Comparison of ENCODE assay signal across 35 cellular contexts in genomic region chr5:65739162-65739561, GRCh38. TPM values are rescaled to one million over a fixed set of nuclear protein-coding genes. Genes with fewer than 3 reads are reported as not detected.
DNase-seq lines count a peak whose midpoint lies in the region; ATAC-seq, FAIRE-seq and TF ChIP-seq lines count a peak whose summit lies in the region.
"Had no signal": no experiment of that assay in that cellular context is flagged by ENCODE, and none has a peak within 500 bp of the region (broad histone marks: within the 10 kb centered on the region; RNA-seq: fewer than 3 reads in every experiment).

No MANE protein-coding gene starts in this region.

- H3K9ac ChIP-seq in SK-N-SH (no peak overlapping the region), K562 (ENCODE audit: insufficient read depth in 1 of 2, low read depth in 2 of 2, low read length in 2 of 2) (no peak overlapping the region)
- H3K9ac ChIP-seq: BLaER1; BLaER1 treated with 17β-estradiol and CSF1 and Interleukin-3, amounts not matched to agents 10 nM and 100 nM had no signal

- no peaks in the 10 kb centered on the region for H3K27me3 Mint-ChIP-seq in naive thymus-derived CD4-positive, alpha-beta T cell
- H3K27me3 Mint-ChIP-seq: B cell; CD4-positive, alpha-beta memory T cell; CD4-positive, alpha-beta T cell; CD4-positive, CD25-positive, alpha-beta regulatory T cell; CD8-positive, alpha-beta memory T cell had no signal

- no peak overlapping the region for H3K4me2 ChIP-seq in SK-N-SH
- H3K4me2 ChIP-seq in K562 (ENCODE audit: insufficient read depth, low read length) = no peak overlapping the region
- H3K4me2 ChIP-seq: A549, BLaER1 had no signal

- H3K27ac Mint-ChIP-seq in naive thymus-derived CD4-positive, alpha-beta T cell = no peak overlapping the region
- H3K27ac Mint-ChIP-seq: B cell; CD4-positive, alpha-beta memory T cell; CD4-positive, alpha-beta T cell; CD4-positive, CD25-positive, alpha-beta regulatory T cell; CD8-positive, alpha-beta T cell had no signal

- H3K9me3 Mint-ChIP-seq in naive thymus-derived CD4-positive, alpha-beta T cell = peaks cover 0 to 2% (median 0%) of the 10 kb centered on the region in 11 donors
- H3K9me3 Mint-ChIP-seq: CD4-positive, alpha-beta T cell; CD4-positive, CD25-positive, alpha-beta regulatory T cell; CD8-positive, alpha-beta memory T cell had no signal

- H3K27ac ChIP-seq in SK-N-SH (ENCODE audit: low read depth in 2 of 2, low read length in 1 of 2) (no peak overlapping the region), HEK293 (ENCODE audit: extremely low read depth, low read depth, low read length) (no peak overlapping the region), K562 (ENCODE audit: extremely low read depth, low read depth, low read length) (no peak overlapping the region)
- H3K27ac ChIP-seq in naive thymus-derived CD4-positive, alpha-beta T cell (ENCODE audit: low read depth, low read length) = no peak overlapping the region
- H3K27ac ChIP-seq: 22Rv1, A549, BLaER1, C4-2B had no signal

- H3K4me3 ChIP-seq in SK-N-SH (ENCODE audit: low read depth in 2 of 2, low read length in 1 of 2) (no peak overlapping the region), HEK293 (ENCODE audit: low read depth, low read length) (no peak overlapping the region), K562 (no peak overlapping the region)
- H3K4me3 ChIP-seq in naive thymus-derived CD4-positive, alpha-beta T cell (ENCODE audit: low read length) = no peak overlapping the region
- H3K4me3 ChIP-seq: A549; BLaER1; BLaER1 treated with 17β-estradiol and CSF1 and Interleukin-3, amounts not matched to agents 10 nM and 100 nM had no signal

- H3K9me1 ChIP-seq in K562 (ENCODE audit: control insufficient read depth, insufficient read depth, low read length) = no peaks in the 10 kb centered on the region

- TF ChIP-seq EP300 in SK-N-SH (IDR thresholded peaks at IDR 0.05; ENCODE audit: borderline replicate concordance in 1 of 2, low read depth in 1 of 2, low read length in 1 of 2) = no peak
- TF ChIP-seq EP300 in K562 (IDR thresholded peaks at IDR 0.05; ENCODE audit: low read length) = no peak

- TF ChIP-seq POLR2A in K562 (conservative IDR thresholded peaks at IDR 0.05) = no peak

- H3F3A ChIP-seq in SK-N-SH (replicated peaks; ENCODE audit: insufficient read depth) = peaks cover 18% of the 10 kb centered on the region

- H3K9me3 ChIP-seq in SK-N-SH = no peaks in the 10 kb centered on the region
- H3K9me3 ChIP-seq in HEK293 (ENCODE audit: control insufficient read depth, insufficient read depth, low read depth, low read length) = no peaks in the 10 kb centered on the region
- H3K9me3 ChIP-seq in K562 (replicated peaks; ENCODE audit: control insufficient read depth, insufficient read depth, low read depth, low read length) = no peaks in the 10 kb centered on the region
- H3K9me3 ChIP-seq in naive thymus-derived CD4-positive, alpha-beta T cell (ENCODE audit: control insufficient read depth in 2 of 3, low read length in 3 of 3) = no peaks in the 10 kb centered on the region
- H3K9me3 ChIP-seq: A549, BE2C, BLaER1, Caco-2 had no signal

- TF ChIP-seq CTCF in SK-N-SH (IDR thresholded peaks at IDR 0.05) (no peak), HEK293 (tag by site-specific recombination; IDR thresholded peaks at IDR 0.05) (no peak), K562 (IDR thresholded peaks at IDR 0.05 in 2 of 3, conservative IDR thresholded peaks at IDR 0.05 in 1 of 3; ENCODE audit: insufficient read depth in 2 of 3, low read depth in 1 of 3, low read length in 3 of 3) (no peak)

- H2AFZ ChIP-seq in SK-N-SH (ENCODE audit: low read depth) (no peak overlapping the region), K562 (ENCODE audit: low read depth, low read length) (no peak overlapping the region)

- FAIRE-seq in K562 (lab: Jason Lieb, UNC) = no peak
- FAIRE-seq: A204.1, A549, D721Med had no signal

- intact Hi-C loops in K562 (cut with micrococcal nuclease) = no loop called here
- intact Hi-C loops in naive thymus-derived CD4-positive, alpha-beta T cell (cut with micrococcal nuclease) = no loop called here

- no peak for TF ChIP-seq RAD21 in SK-N-SH (IDR thresholded peaks at IDR 0.05; ENCODE audit: low read length)
- TF ChIP-seq RAD21 in K562 (CRISPR knock-in tag; conservative IDR thresholded peaks at IDR 0.05 in 1 of 2, IDR thresholded peaks at IDR 0.05 in 1 of 2) = no peak

- H3K4me3 Mint-ChIP-seq in naive thymus-derived CD4-positive, alpha-beta T cell = no peak overlapping the region
- H3K4me3 Mint-ChIP-seq: B cell; CD14-positive monocyte; CD4-positive, alpha-beta memory T cell; CD4-positive, alpha-beta T cell; CD4-positive, CD25-positive, alpha-beta regulatory T cell; CD8-positive, alpha-beta memory T cell; CD8-positive, alpha-beta T cell had no signal

- no peaks in the 10 kb centered on the region for H3K9me2 ChIP-seq in SK-N-SH

- H3K4me1 Mint-ChIP-seq in naive thymus-derived CD4-positive, alpha-beta T cell = peaks cover 7 to 18% (median 14%) of the 10 kb centered on the region in 7 donors

- POLR2A ChIA-PET in SK-N-SH (lab: Yijun Ruan, JAX) = no interaction called here
- POLR2A ChIA-PET in HEK293 (lab: Yijun Ruan, JAX) = no interaction called here
- POLR2A ChIA-PET in K562 (lab: Yijun Ruan, JAX) = interaction anchor here (1.2 kb wide), 1 partner anchor 8 kb away, joined by 4 read pairs; no protein-coding TSS in a partner anchor
- POLR2A ChIA-PET in naive thymus-derived CD4-positive, alpha-beta T cell (lab: Charles Lee) = no interaction called here

- H3K36me3 Mint-ChIP-seq in naive thymus-derived CD4-positive, alpha-beta T cell = no peaks in the 10 kb centered on the region
- H3K36me3 Mint-ChIP-seq: CD4-positive, alpha-beta memory T cell; CD4-positive, CD25-positive, alpha-beta regulatory T cell; CD8-positive, alpha-beta memory T cell; CD8-positive, alpha-beta T cell had no signal

- no TSS peak for BruUV-seq in K562 (replicated peaks; lab: Mats Ljungman, UMichigan)

- CTCF ChIA-PET in SK-N-SH (lab: Yijun Ruan, JAX) = no interaction called here
- CTCF ChIA-PET in HEK293 (lab: Yijun Ruan, JAX) = interaction anchor here (0.6 kb wide), 1 partner anchor 244 kb away, joined by 4 read pairs; no protein-coding TSS in a partner anchor
- CTCF ChIA-PET in K562 (lab: Yijun Ruan, JAX; ENCODE audit: low intra/inter-chr PET ratio) = no interaction called here
- CTCF ChIA-PET in naive thymus-derived CD4-positive, alpha-beta T cell (lab: Charles Lee) = no interaction called here

- peaks cover 74% of the 10 kb centered on the region for H3K79me2 ChIP-seq in SK-N-SH (ENCODE audit: insufficient read depth)
- peaks cover 75% of the 10 kb centered on the region for H3K79me2 ChIP-seq in K562 (ENCODE audit: control insufficient read depth, insufficient read depth, low read length)

- no peaks in the 10 kb centered on the region for H3K27me3 ChIP-seq in SK-N-SH (ENCODE audit: insufficient read depth)
- no peaks in the 10 kb centered on the region for H3K27me3 ChIP-seq in K562 (ENCODE audit: control insufficient read depth in 2 of 2, insufficient read depth in 2 of 2, low read length in 2 of 2)
- H3K27me3 ChIP-seq in naive thymus-derived CD4-positive, alpha-beta T cell (ENCODE audit: control insufficient read depth in 2 of 2, insufficient read depth in 2 of 2, low read length in 2 of 2) = no peaks in the 10 kb centered on the region
- H3K27me3 ChIP-seq: BE2C; BLaER1; BLaER1 treated with 17β-estradiol and CSF1 and Interleukin-3, amounts not matched to agents 10 nM and 100 nM had no signal

- H3K36me3 ChIP-seq in SK-N-SH (replicated peaks in 1 of 2; ENCODE audit: control insufficient read depth in 1 of 2, insufficient read depth in 2 of 2, low read length in 1 of 2) = no peaks in the 10 kb centered on the region
- no peaks in the 10 kb centered on the region for H3K36me3 ChIP-seq in HEK293 (ENCODE audit: control insufficient read depth in 2 of 2, insufficient read depth in 1 of 2, low read length in 2 of 2)
- H3K36me3 ChIP-seq in K562 (ENCODE audit: control insufficient read depth, insufficient read depth, low read length) = peaks cover 8% of the 10 kb centered on the region; the same call in 1 of the 3 replicates
- H3K36me3 ChIP-seq in naive thymus-derived CD4-positive, alpha-beta T cell (ENCODE audit: control insufficient read depth in 2 of 3, insufficient read depth in 3 of 3, low read length in 3 of 3) = no peaks in the 10 kb centered on the region
- H3K36me3 ChIP-seq: BE2C, BLaER1 had no signal

- ATAC-seq in SK-N-SH treated with all-trans-retinoic acid at 6 μM for 48 hours = no peak
- no peak for ATAC-seq in K562
- no peak for ATAC-seq in naive thymus-derived CD4-positive, alpha-beta T cell
- no peak for ATAC-seq in GM19452 (IDR thresholded peaks at IDR 0.05; ENCODE audit: unreplicated experiment)
- ATAC-seq: A549; CD8-positive, alpha-beta T cell had no signal

- H4K20me1 ChIP-seq in SK-N-SH (ENCODE audit: insufficient read depth) (0 out of 2 replicates have a peak, but pooled peaks cover 5% of the 10 kb centered on the region), K562 (replicated peaks; ENCODE audit: control insufficient read depth, insufficient read depth, low read length) (no peaks in the 10 kb centered on the region)

- H3K4me1 ChIP-seq in SK-N-SH (ENCODE audit: control insufficient read depth in 1 of 2, insufficient read depth in 2 of 2, low read depth in 1 of 2, low read length in 1 of 2) (peaks cover 0 to 17% of the 10 kb centered on the region in 2 experiments; a peak in 1 of 4 replicates), HEK293 (ENCODE audit: control insufficient read depth, insufficient read depth, low read length) (no peaks in the 10 kb centered on the region), K562 (replicated peaks in 1 of 2; ENCODE audit: control insufficient read depth in 2 of 2, insufficient read depth in 2 of 2, low read length in 2 of 2) (peaks cover 0 to 3% of the 10 kb centered on the region in 2 experiments; a peak in 2 of 5 replicates)
- H3K4me1 ChIP-seq in naive thymus-derived CD4-positive, alpha-beta T cell (ENCODE audit: control insufficient read depth in 2 of 2, insufficient read depth in 2 of 2, low read length in 2 of 2) = no peaks in the 10 kb centered on the region
- H3K4me1 ChIP-seq: BE2C, Caco-2 had no signal

- no peak for DNase-seq in SK-N-SH
- DNase-seq in K562 (ENCODE audit: extremely low read depth in 1 of 4, low spot score in 3 of 4) = no peak
- DNase-seq in naive thymus-derived CD4-positive, alpha-beta T cell = no peak
- DNase-seq: 8988T; ACHN; AML-193; BE2C; C1 segment of cervical spinal cord; Caco-2; Calu3; CD4-positive, alpha-beta memory T cell; CD4-positive, alpha-beta T cell; CD4-positive, CD25-positive, alpha-beta regulatory T cell; CD8-positive, alpha-beta memory T cell; CD8-positive, alpha-beta T cell; COR-L47; DMS 273 treated with DMSO at 0.1 percent for 48 hours; DMS153; DMS53; DMS79; DMS79 treated with DMSO at 0.1 percent for 48 hours; DND-41; EL had no signal

- in situ Hi-C loops in K562 (cut with MboI) = no loop called here

RNA-seq across cellular contexts. Expression of gene NLN, which starts 17.2 kb away (rescaled TPM):
- polyA plus RNA-seq in SK-N-SH (2012; rRNA removed) = 17.1 and 20.0 TPM in 2 replicates
- 21.2 and 24.0 TPM in 2 replicates for polyA plus RNA-seq in SK-N-SH (2012; cell fraction: cytosol; rRNA removed)
- polyA plus RNA-seq in SK-N-SH (2012; cell fraction: nucleus; rRNA removed) = 6.1 and 11.5 TPM in 2 replicates
- total RNA-seq in K562 (2011; cell fraction: chromatin; rRNA removed; ENCODE audit: low replicate concordance) = 16.2 and 53.4 TPM in 2 replicates
- 8.3 and 13.9 TPM in 2 replicates for total RNA-seq in K562 (2011; cell fraction: nucleolus; rRNA removed)
- 21.2 and 28.9 TPM in 2 replicates for total RNA-seq in K562 (2011; cell fraction: nucleoplasm; rRNA removed)
- 21.8 and 22.6 TPM in 2 replicates for total RNA-seq in K562 (2014; rRNA removed)
- 35.7 and 39.0 TPM in 2 replicates for total RNA-seq in K562 (2014; rRNA removed; fragmentation: Illumina TruSeq; extraction: Trizol)
- 27.3 and 28.8 TPM in 2 replicates for total RNA-seq in K562 (2015; rRNA removed; fragmentation: Illumina TruSeq; extraction: Trizol)
- total RNA-seq in K562 (2021) = 45.2 and 45.4 TPM in 2 replicates
- polyA plus RNA-seq in K562 (2011; rRNA removed) = 27.5 and 35.7 TPM in 2 replicates
- polyA plus RNA-seq in K562 (2011; cell fraction: cytosol; rRNA removed) = 14.1 and 23.3 TPM in 2 replicates
- polyA plus RNA-seq in K562 (2011; cell fraction: nucleus; rRNA removed) = 7.5 and 12.3 TPM in 2 replicates
- polyA plus RNA-seq in K562 (2012) = 11.6 and 20.9 TPM in 2 replicates
- 33.1 and 36.7 TPM in 2 replicates for polyA plus RNA-seq in K562 (2014; fragmentation: Illumina TruSeq; extraction: Trizol)
- 1 to 10 TPM; 6.9 to 7.4 TPM for polyA plus RNA-seq in K562 (2014; fragmentation: Nextera tagmentation; extraction: Ambion mirVana)
- 23.0 and 24.6 TPM in 2 replicates for polyA plus RNA-seq in K562 (2014; rRNA removed)
- polyA minus RNA-seq in K562 (2011; rRNA and poly(A)+ RNA removed) = 74.2 and 82.7 TPM in 2 replicates
- 20.1 and 24.4 TPM in 2 replicates for polyA minus RNA-seq in K562 (2011; cell fraction: cytosol; rRNA and poly(A)+ RNA removed)
- 12.8 and 21.7 TPM in 2 replicates for polyA minus RNA-seq in K562 (2011; cell fraction: nucleus; rRNA and poly(A)+ RNA removed)
- 10 to 100 TPM in 1 of 5 experiments, 1 to 10 TPM in 4; 3.5 to 11.9 (median 4.1) TPM for total RNA-seq in naive thymus-derived CD4-positive, alpha-beta T cell
- 1 to 10 TPM; 2.5 to 3.4 TPM for polyA plus RNA-seq in naive thymus-derived CD4-positive, alpha-beta T cell

RNA-seq across cellular contexts. Expression of gene SGTB, which starts 17.3 kb away (rescaled TPM):
- polyA plus RNA-seq in SK-N-SH (2012; rRNA removed) (3.5 and 4.9 TPM in 2 replicates), K562 (2011; rRNA removed) (6.3 and 7.7 TPM in 2 replicates), K562 (2014; fragmentation: Illumina TruSeq; extraction: Trizol) (5.5 and 6.3 TPM in 2 replicates), K562 (2014; fragmentation: Nextera tagmentation; extraction: Ambion mirVana) (1 to 10 TPM; 1.3 to 1.8 TPM), K562 (2014; rRNA removed) (2.6 and 4.1 TPM in 2 replicates)
- polyA plus RNA-seq in SK-N-SH (2012; cell fraction: cytosol; rRNA removed) = 6.1 and 7.6 TPM in 2 replicates
- polyA plus RNA-seq in SK-N-SH (2012; cell fraction: nucleus; rRNA removed) = 2.4 and 3.8 TPM in 2 replicates
- total RNA-seq in K562 (2011; cell fraction: chromatin; rRNA removed; ENCODE audit: low replicate concordance) = 5.4 and 8.0 TPM in 2 replicates
- total RNA-seq in K562 (2011; cell fraction: nucleolus; rRNA removed) = 2.0 and 2.2 TPM in 2 replicates
- 4.3 and 5.6 TPM in 2 replicates for total RNA-seq in K562 (2011; cell fraction: nucleoplasm; rRNA removed)
- total RNA-seq in K562 (2014; rRNA removed) (3.2 and 4.0 TPM in 2 replicates), K562 (2014; rRNA removed; fragmentation: Illumina TruSeq; extraction: Trizol) (8.1 and 9.5 TPM in 2 replicates), K562 (2015; rRNA removed; fragmentation: Illumina TruSeq; extraction: Trizol) (4.4 and 4.8 TPM in 2 replicates), K562 (2021) (7.8 and 8.4 TPM in 2 replicates)
- polyA plus RNA-seq in K562 (2011; cell fraction: cytosol; rRNA removed) = 1.5 and 2.2 TPM in 2 replicates
- 2.6 and 3.4 TPM in 2 replicates for polyA plus RNA-seq in K562 (2011; cell fraction: nucleus; rRNA removed)
- polyA plus RNA-seq in K562 (2012) = 3.9 and 6.7 TPM in 2 replicates
- 9.6 and 13.1 TPM in 2 replicates for polyA minus RNA-seq in K562 (2011; rRNA and poly(A)+ RNA removed)
- 3.2 and 3.6 TPM in 2 replicates for polyA minus RNA-seq in K562 (2011; cell fraction: cytosol; rRNA and poly(A)+ RNA removed)
- polyA minus RNA-seq in K562 (2011; cell fraction: nucleus; rRNA and poly(A)+ RNA removed) = 1.9 and 3.7 TPM in 2 replicates
- 10 to 100 TPM; 12.8 to 59.5 (median 50.8) TPM for total RNA-seq in naive thymus-derived CD4-positive, alpha-beta T cell
- 10 to 100 TPM; 18.4 to 18.8 TPM for polyA plus RNA-seq in naive thymus-derived CD4-positive, alpha-beta T cell
